ENCODE assay signal across 15 cellular contexts in genomic region chr3:21273256-21273999, GRCh38.
DNase-seq lines count a peak whose midpoint lies in the region; ATAC-seq and TF ChIP-seq lines count a peak whose summit lies in the region.
"Had no signal": no experiment of that assay in that cellular context is flagged by ENCODE, and none has a peak within 500 bp of the region (broad histone marks: within the 10 kb centered on the region; RNA-seq: fewer than 3 reads in every experiment).

No MANE protein-coding gene starts in this region.

- ATAC-seq in mucosa of descending colon, result no peak
- ATAC-seq in HG03520 (IDR thresholded peaks at IDR 0.05; ENCODE audit: unreplicated experiment), result no peak
- ATAC-seq in stimulated activated naive CD8-positive, alpha-beta T cell treated with anti-CD3 and anti-CD28 coated beads, Interleukin-15, Interleukin-2, amounts not matched to agents 100 U/mL and 50 U/mL, for 24 hours, result no peak
- ATAC-seq: HepG2; stimulated activated naive CD8-positive, alpha-beta T cell treated with anti-CD3 and anti-CD28 coated beads, Interleukin-15, amount 100 ng/mL, for 72 hours had no signal

- intact Hi-C loops in mucosa of descending colon (cut with DNase I, micrococcal nuclease), result no loop called here

- no peak overlapping the region for H3K4me3 ChIP-seq in HFF-Myc (replicated peaks; ENCODE audit: low read depth, low read length)
- H3K4me3 ChIP-seq in astrocyte of the cerebellum (ENCODE audit: low read depth, low read length), result no peak overlapping the region
- H3K4me3 ChIP-seq in mucosa of descending colon, result no peak overlapping the region

- peak; percentile 24 for DNase-seq in A172 (ENCODE audit: low spot score)
- peak; percentile 57 for DNase-seq in HFF-Myc (ENCODE audit: extremely low read depth, low read depth)
- peak; percentile 27 for DNase-seq in astrocyte of the cerebellum (ENCODE audit: low read depth)
- DNase-seq in iris pigment epithelial cell (ENCODE audit: low read depth), result peak; percentile 31
- no peak for DNase-seq in mucosa of descending colon
- no peak for DNase-seq in NCI-H2196 (lab: John Stamatoyannopoulos, UW; ENCODE audit: unreplicated experiment)
- no peak for DNase-seq in stimulated activated naive CD8-positive, alpha-beta T cell treated with anti-CD3 and anti-CD28 coated beads, Interleukin-15, Interleukin-2, amounts not matched to agents 100 U/mL and 50 U/mL, for 24 hours
- DNase-seq: activated T-cell treated with anti-CD3 and anti-CD28 coated beads for 4 hours; NCI-H2171; posterior cingulate gyrus; SHP77; stimulated activated CD4-positive, alpha-beta T cell treated with anti-CD3 and anti-CD28 coated beads, Interleukin-12 subunit alpha, Interleukin-12 subunit beta, amount 100 ng/mL, for 4 hours; stimulated activated naive CD8-positive, alpha-beta T cell treated with anti-CD3 and anti-CD28 coated beads, Interleukin-15, amount 100 ng/mL, for 72 hours had no signal

- H3K9me3 ChIP-seq in mucosa of descending colon, result peaks cover 25% of the 10 kb centered on the region

- H3K36me3 ChIP-seq in mucosa of descending colon (ENCODE audit: low read depth), result no peaks in the 10 kb centered on the region

- in situ Hi-C loops in astrocyte of the cerebellum (cut with HindIII; ENCODE audit: low sequenced_read_pairs), result no loop called here

- H3K4me1 ChIP-seq in mucosa of descending colon (ENCODE audit: low read depth), result no peaks in the 10 kb centered on the region

- TF ChIP-seq CTCF in HFF-Myc (IDR thresholded peaks at IDR 0.05; ENCODE audit: low read depth, low read length, missing control alignments) (no peak), astrocyte of the cerebellum (IDR thresholded peaks at IDR 0.05; ENCODE audit: low read depth, low read length, missing control alignments) (no peak), mucosa of descending colon (IDR thresholded peaks at IDR 0.05) (no peak)

Comparison
In these comparisons a context has a peak if more than half of its experiments do, and no peak if none do; other contexts are left out.
1. DNase-seq: peak in A172 (single experiment), HFF-Myc (single experiment), astrocyte of the cerebellum (single experiment) and iris pigment epithelial cell (single experiment); none in mucosa of descending colon (0 of 3), NCI-H2196 (single experiment) and stimulated activated naive CD8-positive, alpha-beta T cell treated with anti-CD3 and anti-CD28 coated beads, Interleukin-15, Interleukin-2, amounts not matched to agents 100 U/mL and 50 U/mL, for 24 hours (single experiment).